Comparison of ENCODE assay signal across 8 cellular contexts in the genomic region with DNA sequence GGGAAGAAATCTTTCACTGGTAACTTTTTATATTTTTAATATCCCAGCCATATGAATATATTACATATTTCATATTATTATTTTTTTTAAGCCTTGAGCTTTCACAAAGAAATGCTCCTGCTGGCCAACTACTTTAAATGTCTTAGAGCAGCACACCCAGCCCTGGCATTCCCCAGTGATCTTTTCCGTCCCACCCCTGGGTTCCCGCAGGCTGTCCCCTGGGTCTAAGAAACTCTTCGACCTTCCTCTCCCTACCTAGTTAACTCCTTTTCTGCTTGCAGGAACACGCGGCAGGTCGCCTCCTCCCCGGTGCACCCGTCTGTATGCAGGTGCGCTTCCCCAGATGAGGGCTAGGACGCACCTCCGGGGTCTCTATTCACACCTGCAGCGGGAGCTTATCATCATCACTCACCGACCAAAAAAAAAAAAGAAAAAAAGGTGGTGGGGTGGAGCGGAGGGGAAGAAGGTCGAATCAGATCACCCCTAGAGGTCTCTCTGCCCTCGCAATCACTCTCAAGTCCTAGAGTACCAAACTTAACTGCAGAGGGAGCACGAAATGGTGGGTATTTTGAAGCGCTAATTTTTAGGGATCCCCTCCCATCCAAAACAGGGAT. TPM values are rescaled to one million over a fixed set of nuclear protein-coding genes. Genes with fewer than 3 reads are reported as not detected.
DNase-seq lines count a peak whose midpoint lies in the region; ATAC-seq, FAIRE-seq and TF ChIP-seq lines count a peak whose summit lies in the region.

No MANE protein-coding gene starts in this region.

- H3K4me1 ChIP-seq in CD4-positive, alpha-beta memory T cell (ENCODE audit: insufficient read depth, low read length) = peaks cover 9% of the 10 kb centered on the region
- H3K4me1 ChIP-seq in foreskin keratinocyte = peaks cover 5% of the 10 kb centered on the region
- H3K4me1 ChIP-seq in pancreas = peaks cover 0 to 9% (median 0%) of the 10 kb centered on the region in 3 donors

- intact Hi-C loops in CD4-positive, alpha-beta memory T cell (cut with micrococcal nuclease) = loop anchor here (1.0 to 2.0 kb wide), 3 partner anchors 29 to 362 kb away; partner anchors contain the start of gene TRIM41
- intact Hi-C loops in pancreas (cut with DNase I) = loop anchor here in 1 of 3 donors (10.0 kb wide), 1 partner anchor 294 kb away; no protein-coding TSS in a partner anchor

- ATAC-seq in GM18873 (IDR thresholded peaks at IDR 0.05; ENCODE audit: low FRiP score, unreplicated experiment) = peak; percentile 36
- peak; percentile 49 for ATAC-seq in HG03095 (IDR thresholded peaks at IDR 0.05; ENCODE audit: unreplicated experiment)
- peak; percentile 52 for ATAC-seq in foreskin keratinocyte
- peak; percentile 15 to 64 (median 52) for ATAC-seq in pancreas

- peaks cover 16 to 34% (median 25%) of the 10 kb centered on the region in 4 donors for H3K4me1 Mint-ChIP-seq in CD4-positive, alpha-beta memory T cell

- no peaks in the 10 kb centered on the region for H3K27me3 ChIP-seq in CD4-positive, alpha-beta memory T cell (ENCODE audit: insufficient read depth, low read length)
- H3K27me3 ChIP-seq in foreskin keratinocyte (no peaks in the 10 kb centered on the region), pancreas (no peaks in the 10 kb centered on the region)

- peak overlapping the region; percentile 67 for H3K27ac ChIP-seq in CD4-positive, alpha-beta memory T cell (ENCODE audit: low read depth, low read length)
- H3K27ac ChIP-seq in foreskin keratinocyte (peak overlapping the region; percentile 74), pancreas (peak overlapping the region; percentile 70 to 92 (median 90))

- TF ChIP-seq CTCF in foreskin keratinocyte (conservative IDR thresholded peaks at IDR 0.05) (peak; percentile 48), pancreas (IDR thresholded peaks at IDR 0.05) (no peak)

- CTCF ChIA-PET in CD4-positive, alpha-beta memory T cell (lab: Charles Lee; ENCODE audit: partially characterized antibody) = interaction anchor here (0.6 to 4.1 kb wide), 9 partner anchors 8 to 364 kb away, joined by 3 to 25 read pairs (median 5); no protein-coding TSS in a partner anchor

- no peaks in the 10 kb centered on the region for H3K9me3 Mint-ChIP-seq in CD4-positive, alpha-beta memory T cell

- H3K27ac Mint-ChIP-seq in CD4-positive, alpha-beta memory T cell = peak overlapping the region; percentile 96 to 98 (median 97)

- peak in 4 of 5 donors; percentile 73 to 80 (median 80) for DNase-seq in CD4-positive, alpha-beta memory T cell
- DNase-seq in NCI-H510A treated with DMSO at 0.1 percent for 48 hours (lab: John Stamatoyannopoulos, UW) (peak; percentile 30), foreskin keratinocyte (no peak), pancreas (peak in 3 of 6 donors; percentile 26 to 52 (median 42)), putamen (ENCODE audit: low spot score) (no peak)
- peak; percentile 50 for DNase-seq in activated CD8-positive, alpha-beta memory T cell treated with anti-CD3 and anti-CD28 coated beads, Interleukin-2, amount 50 U/mL, for 4 hours

- peak overlapping the region; percentile 26 to 96 for H3K4me3 ChIP-seq in CD4-positive, alpha-beta memory T cell (ENCODE audit: low read length in 2 of 2)
- peak overlapping the region; percentile 80 to 98 (median 95) for H3K4me3 ChIP-seq in pancreas

- no peaks in the 10 kb centered on the region for H3K27me3 Mint-ChIP-seq in CD4-positive, alpha-beta memory T cell

- H3K36me3 ChIP-seq in CD4-positive, alpha-beta memory T cell (ENCODE audit: insufficient read depth, low read length) = peaks cover 12% of the 10 kb centered on the region
- H3K36me3 ChIP-seq in pancreas = no peaks in the 10 kb centered on the region

- WGBS in pancreas, 2 donors = 0 to 1% methylated on average over 18 of the region's 18 CpGs

- H3K9me3 ChIP-seq in CD4-positive, alpha-beta memory T cell (ENCODE audit: control insufficient read depth in 1 of 2, low read length in 2 of 2) = no peaks in the 10 kb centered on the region
- no peaks in the 10 kb centered on the region for H3K9me3 ChIP-seq in pancreas

- peaks cover 20 to 25% of the 10 kb centered on the region in 2 donors for H3K36me3 Mint-ChIP-seq in CD4-positive, alpha-beta memory T cell

- H3K4me3 Mint-ChIP-seq in CD4-positive, alpha-beta memory T cell = peak overlapping the region; percentile 90 to 95 (median 92)

- POLR2A ChIA-PET in CD4-positive, alpha-beta memory T cell (lab: Charles Lee; ENCODE audit: partially characterized antibody) = interaction anchor here (0.7 to 5.5 kb wide), 5 partner anchors 29 to 400 kb away, joined by 3 to 73 read pairs (median 47); partner anchors contain the start of genes MGAT1 and TRIM52

- no peak for FAIRE-seq in pancreas (lab: Jason Lieb, UNC)

RNA-seq across cellular contexts. Expression of gene ZFP62, which starts 0.7 kb away (rescaled TPM):
- 10 to 100 TPM; 71.1 to 71.7 TPM for total RNA-seq in CD4-positive, alpha-beta memory T cell
- polyA plus RNA-seq in CD4-positive, alpha-beta memory T cell = 10 to 100 TPM; 11.4 to 21.1 TPM
- total RNA-seq in foreskin keratinocyte (16.0 and 18.3 TPM in 2 replicates), pancreas (10 to 100 TPM; 10.4 to 23.9 (median 13.0) TPM)
- polyA plus RNA-seq in foreskin keratinocyte (7.6 and 9.2 TPM in 2 replicates), pancreas (10 to 100 TPM; 15.1 to 18.2 TPM)

RNA-seq across cellular contexts. Expression of gene BTNL8, which starts 38.6 kb away (rescaled TPM):
- total RNA-seq in CD4-positive, alpha-beta memory T cell = not detected
- polyA plus RNA-seq in CD4-positive, alpha-beta memory T cell = not detected
- not detected in 2 replicates for total RNA-seq in foreskin keratinocyte
- polyA plus RNA-seq in foreskin keratinocyte = not detected in 2 replicates
- 1 to 10 TPM in 1 of 6 donors, under 1 TPM in 3, not detected in 2; 0.23 to 1.5 (median 0.45) TPM for total RNA-seq in pancreas
- under 1 TPM; 0.31 to 0.49 TPM for polyA plus RNA-seq in pancreas

RNA-seq across cellular contexts. Expression of gene MGAT1, which starts 57.8 kb away (rescaled TPM):
- total RNA-seq in CD4-positive, alpha-beta memory T cell = 100 to 1,000 TPM; 187 TPM
- 100 to 1,000 TPM; 135 to 150 TPM for polyA plus RNA-seq in CD4-positive, alpha-beta memory T cell
- 85.6 and 105 TPM in 2 replicates for total RNA-seq in foreskin keratinocyte
- 78.9 and 96.4 TPM in 2 replicates for polyA plus RNA-seq in foreskin keratinocyte
- 10 to 100 TPM; 53.4 to 96.3 (median 76.2) TPM for total RNA-seq in pancreas
- polyA plus RNA-seq in pancreas = 10 to 100 TPM; 58.8 to 62.9 TPM

Comparison
In these comparisons a context has a peak if more than half of its experiments do, and no peak if none do; other contexts are left out.
1. DNase-seq: peak in CD4-positive, alpha-beta memory T cell (4 of 5), NCI-H510A treated with DMSO at 0.1 percent for 48 hours (single experiment) and activated CD8-positive, alpha-beta memory T cell treated with anti-CD3 and anti-CD28 coated beads, Interleukin-2, amount 50 U/mL, for 4 hours (single experiment); none in foreskin keratinocyte (0 of 2) and putamen (single experiment).
2. Peak in every context shown above with its lines, with median percentiles within 50 percentile points of each other: H3K27ac ChIP-seq and ATAC-seq.